ENCODE assay signal across 26 cellular contexts in the genomic region with DNA sequence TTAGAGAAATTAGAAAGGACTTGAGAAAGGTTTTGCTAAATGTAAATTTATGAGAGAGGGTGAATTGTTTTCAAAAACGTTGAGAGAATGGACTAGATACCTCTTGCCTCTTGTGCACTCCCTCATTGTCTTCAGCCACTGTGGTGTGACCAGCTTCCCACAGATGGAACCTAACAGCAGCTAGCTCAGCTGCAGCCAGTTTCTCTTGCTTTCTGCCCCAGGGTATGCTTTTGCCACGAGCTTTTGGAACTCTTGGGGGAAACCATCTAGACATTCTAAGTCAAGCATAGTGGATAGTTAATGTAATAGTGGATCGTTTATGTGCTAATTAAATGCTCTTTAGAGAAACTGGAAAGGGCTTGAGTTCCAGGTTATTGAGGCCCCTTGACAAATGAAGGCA.
"Had no signal": no experiment of that assay in that cellular context is flagged by ENCODE, and none has a peak within 500 bp of the region (broad histone marks: within the 10 kb centered on the region; RNA-seq: fewer than 3 reads in every experiment).

No MANE protein-coding gene starts in this region.

- H3K27me3 Mint-ChIP-seq: activated naive CD8-positive, alpha-beta T cell treated with anti-CD3 and anti-CD28 coated beads, Interleukin-2, amount 10 ng/mL, durations not matched to agents 7 days and 5 days had no signal

- DNase-seq: activated CD4-positive, alpha-beta T cell treated with anti-CD3 and anti-CD28 coated beads for 48 hours; activated CD4-positive, alpha-beta T cell treated with anti-CD3 and anti-CD28 coated beads, Interleukin-2, amount 50 U/mL, for 4 hours; activated CD4-positive, CD25-positive, alpha-beta regulatory T cell treated with anti-CD3 and anti-CD28 coated beads, Interleukin-2, amount 50 U/mL, for 72 hours; activated CD8-positive, alpha-beta memory T cell treated with anti-CD3 and anti-CD28 coated beads, Interleukin-2, amount 50 U/mL, for 48 hours; activated CD8-positive, alpha-beta T cell treated with anti-CD3 and anti-CD28 coated beads, Interleukin-2, amount 10 ng/mL, durations not matched to agents 7 days and 5 days; activated naive CD4-positive, alpha-beta T cell treated with anti-CD3 and anti-CD28 coated beads, Interleukin-2, amount 50 U/mL, for 16 hours; activated naive CD8-positive, alpha-beta T cell treated with anti-CD3 and anti-CD28 coated beads, Interleukin-2, amount 10 ng/mL, durations not matched to agents 7 days and 5 days; activated T-cell treated with anti-CD3 and anti-CD28 coated beads, Interleukin-2, amount 50 U/mL, for 1 hour; adrenal gland; anterior cingulate cortex; caudate nucleus; NCI-H1092 treated with DMSO at 0.1 percent for 48 hours; NCI-H1417 treated with DMSO at 0.1 percent for 48 hours; NCI-H1694; NCI-H2029; NCI-H446 treated with DMSO at 0.1 percent for 48 hours; NCI-H524 treated with DMSO at 0.1 percent for 48 hours; NCI-H774; RPMI8226; SW 1271 had no signal

- H3K4me3 ChIP-seq: adrenal gland, breast epithelium had no signal

- H3K36me3 Mint-ChIP-seq: activated naive CD8-positive, alpha-beta T cell treated with anti-CD3 and anti-CD28 coated beads, Interleukin-2, amount 10 ng/mL, durations not matched to agents 7 days and 5 days had no signal

- H3K36me3 ChIP-seq: adrenal gland, breast epithelium had no signal

- H3K9me3 ChIP-seq: adrenal gland, breast epithelium had no signal

- H3K27ac ChIP-seq: adrenal gland, breast epithelium, KMS-11 had no signal

- H3K4me1 ChIP-seq: adrenal gland, breast epithelium had no signal

- H3K4me3 Mint-ChIP-seq: activated CD8-positive, alpha-beta T cell treated with anti-CD3 and anti-CD28 coated beads, Interleukin-2, amount 10 ng/mL, durations not matched to agents 7 days and 5 days; activated naive CD8-positive, alpha-beta T cell treated with anti-CD3 and anti-CD28 coated beads, Interleukin-2, amount 10 ng/mL, durations not matched to agents 7 days and 5 days; T-helper 2 cell treated with Interferon-gamma antibody and Interleukin-4, amounts not matched to agents 5 μg/mL and 100 μg/mL, for 36 hours had no signal

- H3K27ac Mint-ChIP-seq: activated CD8-positive, alpha-beta T cell treated with anti-CD3 and anti-CD28 coated beads, Interleukin-2, amount 10 ng/mL, durations not matched to agents 7 days and 5 days; activated naive CD8-positive, alpha-beta T cell treated with anti-CD3 and anti-CD28 coated beads, Interleukin-2, amount 10 ng/mL, durations not matched to agents 7 days and 5 days; T-helper 2 cell treated with Interferon-gamma antibody and Interleukin-4, amounts not matched to agents 5 μg/mL and 100 μg/mL, for 36 hours had no signal

- H3K4me1 Mint-ChIP-seq: activated naive CD8-positive, alpha-beta T cell treated with anti-CD3 and anti-CD28 coated beads, Interleukin-2, amount 10 ng/mL, durations not matched to agents 7 days and 5 days had no signal

- ATAC-seq: activated CD8-positive, alpha-beta T cell treated with anti-CD3 and anti-CD28 coated beads, Interleukin-2, amount 10 ng/mL, durations not matched to agents 7 days and 5 days; Panc1; Right ventricle myocardium inferior; SK-N-SH treated with all-trans-retinoic acid at 6 μM for 48 hours had no signal

- H3K9me3 Mint-ChIP-seq: activated naive CD8-positive, alpha-beta T cell treated with anti-CD3 and anti-CD28 coated beads, Interleukin-2, amount 10 ng/mL, durations not matched to agents 7 days and 5 days had no signal

- H3K27me3 ChIP-seq: adrenal gland, breast epithelium had no signal
